In the genomic region with DNA sequence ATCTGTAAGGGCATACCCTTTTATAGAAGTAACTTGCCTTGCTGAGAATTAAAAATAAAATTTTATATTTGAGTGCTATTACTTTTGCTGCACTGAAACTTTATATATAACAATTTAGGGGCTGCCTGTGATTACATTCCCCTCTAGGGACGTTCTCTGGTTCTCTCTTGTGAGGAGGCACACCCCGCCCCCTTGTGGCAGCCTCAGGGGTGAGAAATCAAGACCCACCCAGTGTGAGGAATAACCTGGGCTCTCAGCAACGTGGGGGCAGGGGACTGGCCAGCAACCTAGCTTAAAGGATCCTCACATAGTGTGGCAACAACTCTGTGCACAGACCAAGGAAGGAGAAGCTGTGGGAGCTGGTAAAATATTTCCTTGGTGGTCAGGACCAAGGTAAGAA, we compare ENCODE assay signal across 8 cellular contexts. TPM values are rescaled to one million over a fixed set of nuclear protein-coding genes. Genes with fewer than 3 reads are reported as not detected.
DNase-seq lines count a peak whose midpoint lies in the region; ATAC-seq, FAIRE-seq and TF ChIP-seq lines count a peak whose summit lies in the region.

No MANE protein-coding gene starts in this region.

- H2BK15ac ChIP-seq in mesendoderm (replicated peaks; ENCODE audit: low read depth): no peak overlapping the region

- no peak overlapping the region for H3K27ac ChIP-seq in mesendoderm (ENCODE audit: low read depth, low read length)
- no peak overlapping the region for H3K27ac ChIP-seq in coronary artery
- no peak overlapping the region for H3K27ac ChIP-seq in kidney (ENCODE audit: low read depth in 2 of 2, low read length in 2 of 2)

- H3K36me3 ChIP-seq in GM06990 (ENCODE audit: control insufficient read depth, insufficient read depth, low read length) (no peaks in the 10 kb centered on the region), mesendoderm (ENCODE audit: control insufficient read depth, insufficient read depth, low read length) (no peaks in the 10 kb centered on the region), kidney (ENCODE audit: control insufficient read depth in 1 of 2, insufficient read depth in 2 of 2, low read length in 2 of 2) (no peaks in the 10 kb centered on the region)

- peak overlapping the region; percentile 4 for H3K4ac ChIP-seq in mesendoderm (ENCODE audit: low read depth, low read length)

- H3K36me3 Mint-ChIP-seq in activated T-helper 1 cell treated with anti-CD3 and anti-CD28 coated beads, Interleukin-12 subunit alpha, Interleukin-12 subunit beta, Interleukin-2, Interleukin-4 antibody, amounts not matched to agents 30 ng/mL and 10 ng/mL and 1 ng/mL, durations not matched to agents 14 hours and 24 hours and 36 hours (ENCODE audit: low read depth): no peaks in the 10 kb centered on the region

- intact Hi-C loops in activated T-helper 1 cell treated with anti-CD3 and anti-CD28 coated beads, Interleukin-12 subunit alpha, Interleukin-12 subunit beta, Interleukin-2, Interleukin-4 antibody, amounts not matched to agents 30 ng/mL and 10 ng/mL and 1 ng/mL, durations not matched to agents 14 hours and 24 hours and 36 hours (cut with micrococcal nuclease): loop anchor here (5.0 kb wide), 2 partner anchors 193 to 323 kb away; partner anchors contain the start of gene TMEM185A
- intact Hi-C loops in kidney (cut with DNase I): no loop called here

- peak overlapping the region; percentile 28 for H2BK120ac ChIP-seq in mesendoderm (ENCODE audit: low read depth, low read length)

- H3K4me3 Mint-ChIP-seq in activated T-helper 1 cell treated with anti-CD3 and anti-CD28 coated beads, Interleukin-12 subunit alpha, Interleukin-12 subunit beta, Interleukin-2, Interleukin-4 antibody, amounts not matched to agents 30 ng/mL and 10 ng/mL and 1 ng/mL, durations not matched to agents 14 hours and 24 hours and 36 hours: no peak overlapping the region

- H3K4me2 ChIP-seq in mesendoderm (ENCODE audit: low read length): no peak overlapping the region

- no peak for ATAC-seq in GM18870 (IDR thresholded peaks at IDR 0.05; ENCODE audit: unreplicated experiment)

- H3K4me3 ChIP-seq in GM06990 (replicated peaks; ENCODE audit: low read depth, low read length): no peak overlapping the region
- H3K4me3 ChIP-seq in mesendoderm (ENCODE audit: low read length): no peak overlapping the region
- H3K4me3 ChIP-seq in coronary artery: no peak overlapping the region
- no peak overlapping the region for H3K4me3 ChIP-seq in kidney (ENCODE audit: low read length in 2 of 2)

- WGBS in mesendoderm (ENCODE audit: extremely low coverage, insufficient coverage, low lambda C conversion rate): no CpG with 5 or more reads among the region's 3 CpGs

- peaks cover 4% of the 10 kb centered on the region for H3K27me3 Mint-ChIP-seq in activated T-helper 1 cell treated with anti-CD3 and anti-CD28 coated beads, Interleukin-12 subunit alpha, Interleukin-12 subunit beta, Interleukin-2, Interleukin-4 antibody, amounts not matched to agents 30 ng/mL and 10 ng/mL and 1 ng/mL, durations not matched to agents 14 hours and 24 hours and 36 hours (ENCODE audit: insufficient read depth)

- H3K9ac ChIP-seq in mesendoderm (ENCODE audit: low read length): no peak overlapping the region
- H3K9ac ChIP-seq in kidney (ENCODE audit: low read length in 2 of 2): no peak overlapping the region

- no peak for DNase-seq in GM06990 (ENCODE audit: extremely low read depth, insufficient read length)
- DNase-seq in NCI-H1694 (lab: John Stamatoyannopoulos, UW): peak; percentile 1
- DNase-seq in activated T-helper 1 cell treated with anti-CD3 and anti-CD28 coated beads, Interleukin-12 subunit alpha, Interleukin-12 subunit beta, Interleukin-2, Interleukin-4 antibody, amounts not matched to agents 30 ng/mL and 10 ng/mL and 1 ng/mL, durations not matched to agents 14 hours and 24 hours and 36 hours (ENCODE audit: low spot score): peak; percentile 18
- DNase-seq in mesendoderm: peak; percentile 54
- no peak for DNase-seq in HPDE6-E6E7 (ENCODE audit: extremely low spot score)
- DNase-seq in coronary artery (ENCODE audit: low spot score): no peak
- DNase-seq in kidney: no peak

- H3K79me2 ChIP-seq in mesendoderm (ENCODE audit: control insufficient read depth, insufficient read depth, low read length): no peaks in the 10 kb centered on the region

- H3K9me3 Mint-ChIP-seq in activated T-helper 1 cell treated with anti-CD3 and anti-CD28 coated beads, Interleukin-12 subunit alpha, Interleukin-12 subunit beta, Interleukin-2, Interleukin-4 antibody, amounts not matched to agents 30 ng/mL and 10 ng/mL and 1 ng/mL, durations not matched to agents 14 hours and 24 hours and 36 hours: no peaks in the 10 kb centered on the region

- H2BK5ac ChIP-seq in mesendoderm (ENCODE audit: low read length): no peak overlapping the region

- no peak overlapping the region for H4K5ac ChIP-seq in mesendoderm (ENCODE audit: low read length)

- peak overlapping the region; percentile 49 for H3K56ac ChIP-seq in mesendoderm (ENCODE audit: low read length)

- no peak for FAIRE-seq in kidney (lab: Jason Lieb, UNC)

- peak; percentile 57 for TF ChIP-seq CTCF in GM06990 (IDR thresholded peaks at IDR 0.05; ENCODE audit: insufficient read depth, low read length, poor library complexity, severe bottlenecking)
- TF ChIP-seq CTCF in coronary artery (IDR thresholded peaks at IDR 0.05): no peak
- TF ChIP-seq CTCF in kidney (IDR thresholded peaks at IDR 0.05; ENCODE audit: borderline replicate concordance, extremely low read depth, insufficient read depth): no peak

- H3K9me3 ChIP-seq in kidney (ENCODE audit: control insufficient read depth in 1 of 2, low read length in 2 of 2): no peaks in the 10 kb centered on the region

- no peak overlapping the region for H2AK5ac ChIP-seq in mesendoderm (ENCODE audit: low read length)

- H3K27ac Mint-ChIP-seq in activated T-helper 1 cell treated with anti-CD3 and anti-CD28 coated beads, Interleukin-12 subunit alpha, Interleukin-12 subunit beta, Interleukin-2, Interleukin-4 antibody, amounts not matched to agents 30 ng/mL and 10 ng/mL and 1 ng/mL, durations not matched to agents 14 hours and 24 hours and 36 hours: no peak overlapping the region

- no peaks in the 10 kb centered on the region for H3K79me1 ChIP-seq in mesendoderm (ENCODE audit: low read length)

- H3K27me3 ChIP-seq in GM06990 (replicated peaks; ENCODE audit: control insufficient read depth, insufficient read depth, low read length) (no peaks in the 10 kb centered on the region), mesendoderm (ENCODE audit: insufficient read depth, low read length, poor library complexity) (no peaks in the 10 kb centered on the region)

- H4K8ac ChIP-seq in mesendoderm (ENCODE audit: low read depth, low read length): no peak overlapping the region

- no peaks in the 10 kb centered on the region for H3K4me1 ChIP-seq in mesendoderm (ENCODE audit: control insufficient read depth, low read depth, low read length)
- H3K4me1 ChIP-seq in kidney (ENCODE audit: control insufficient read depth in 1 of 2, insufficient read depth in 1 of 2, low read depth in 1 of 2, low read length in 2 of 2): peaks cover 0 to 2% of the 10 kb centered on the region in 2 donors

- no peak overlapping the region for H3K23ac ChIP-seq in mesendoderm (ENCODE audit: low read length)

- peaks cover 70% of the 10 kb centered on the region for H3K4me1 Mint-ChIP-seq in activated T-helper 1 cell treated with anti-CD3 and anti-CD28 coated beads, Interleukin-12 subunit alpha, Interleukin-12 subunit beta, Interleukin-2, Interleukin-4 antibody, amounts not matched to agents 30 ng/mL and 10 ng/mL and 1 ng/mL, durations not matched to agents 14 hours and 24 hours and 36 hours (ENCODE audit: low read depth)

- H3K18ac ChIP-seq in mesendoderm (ENCODE audit: low read length): peak overlapping the region; percentile 39

RNA-seq across cellular contexts. Expression of gene MAGEA9, which starts 43.7 kb away (rescaled TPM):
- not detected in 2 replicates for total RNA-seq in activated T-helper 1 cell treated with anti-CD3 and anti-CD28 coated beads, Interleukin-12 subunit alpha, Interleukin-12 subunit beta, Interleukin-2, Interleukin-4 antibody, amounts not matched to agents 30 ng/mL and 10 ng/mL and 1 ng/mL, durations not matched to agents 14 hours and 24 hours and 36 hours
- not detected for polyA plus RNA-seq in mesendoderm (2013, experiment 1 of 2)
- not detected for polyA plus RNA-seq in mesendoderm (2013, experiment 2 of 2)
- total RNA-seq in kidney: not detected
- polyA plus RNA-seq in kidney (ENCODE audit: insufficient read depth, low read depth, low replicate concordance): not detected

RNA-seq across cellular contexts. Expression of gene HSFX1, which starts 51.6 kb away (rescaled TPM):
- 0.49 and 1.2 TPM in 2 replicates for total RNA-seq in activated T-helper 1 cell treated with anti-CD3 and anti-CD28 coated beads, Interleukin-12 subunit alpha, Interleukin-12 subunit beta, Interleukin-2, Interleukin-4 antibody, amounts not matched to agents 30 ng/mL and 10 ng/mL and 1 ng/mL, durations not matched to agents 14 hours and 24 hours and 36 hours
- 0.13 TPM for polyA plus RNA-seq in mesendoderm (2013, experiment 1 of 2)
- 0.14 TPM for polyA plus RNA-seq in mesendoderm (2013, experiment 2 of 2)
- 0.98 TPM for total RNA-seq in kidney
- polyA plus RNA-seq in kidney (ENCODE audit: insufficient read depth, low read depth, low replicate concordance): not detected

RNA-seq across cellular contexts. Expression of gene MAGEA8, which starts 55.6 kb away (rescaled TPM):
- total RNA-seq in activated T-helper 1 cell treated with anti-CD3 and anti-CD28 coated beads, Interleukin-12 subunit alpha, Interleukin-12 subunit beta, Interleukin-2, Interleukin-4 antibody, amounts not matched to agents 30 ng/mL and 10 ng/mL and 1 ng/mL, durations not matched to agents 14 hours and 24 hours and 36 hours: not detected in 2 replicates
- not detected for polyA plus RNA-seq in mesendoderm (2013, experiment 1 of 2)
- polyA plus RNA-seq in mesendoderm (2013, experiment 2 of 2): 0.03 TPM
- total RNA-seq in kidney: not detected
- polyA plus RNA-seq in kidney (ENCODE audit: insufficient read depth, low read depth, low replicate concordance): not detected

Comparison
In these comparisons a context has a peak if more than half of its experiments do, and no peak if none do; other contexts are left out.
1. DNase-seq: peak in NCI-H1694 (single experiment), activated T-helper 1 cell treated with anti-CD3 and anti-CD28 coated beads, Interleukin-12 subunit alpha, Interleukin-12 subunit beta, Interleukin-2, Interleukin-4 antibody, amounts not matched to agents 30 ng/mL and 10 ng/mL and 1 ng/mL, durations not matched to agents 14 hours and 24 hours and 36 hours (single experiment) and mesendoderm (single experiment); none in GM06990 (single experiment), HPDE6-E6E7 (single experiment), coronary artery (single experiment) and kidney (single experiment).